In genomic region chr2:167140330-167140729, GRCh38 we compare ENCODE assay signal across 23 cellular contexts.
A peak's percentile ranks its signal among the peaks of the same experiment; 100 is the strongest.
DNase-seq lines count a peak whose midpoint lies in the region; ATAC-seq and TF ChIP-seq lines count a peak whose summit lies in the region.
"Had no signal": no experiment of that assay in that cellular context is flagged by ENCODE, and none has a peak within 500 bp of the region (broad histone marks: within the 10 kb centered on the region; RNA-seq: fewer than 3 reads in every experiment).

No MANE protein-coding gene starts in this region.

- H3K36me3 Mint-ChIP-seq in mesothelial cell of epicardium, result no peaks in the 10 kb centered on the region
- H3K36me3 Mint-ChIP-seq: activated naive CD4-positive, alpha-beta T cell treated with anti-CD3 and anti-CD28 coated beads, Interleukin-2, amount 50 U/mL, for 24 hours; CD8-positive, alpha-beta memory T cell; type B pancreatic cell had no signal

- peak overlapping the region in 1 of 10 donors; percentile 12 for H3K4me3 ChIP-seq in heart right ventricle
- H3K4me3 ChIP-seq in body of pancreas, result no peak overlapping the region
- peak overlapping the region in 1 of 3 donors; percentile 49 for H3K4me3 ChIP-seq in skeletal muscle tissue (ENCODE audit: low read length in 3 of 3)
- no peak overlapping the region for H3K4me3 ChIP-seq in ascending aorta
- H3K4me3 ChIP-seq: Peyer's patch had no signal

- no peaks in the 10 kb centered on the region for H3K36me3 ChIP-seq in heart right ventricle
- H3K36me3 ChIP-seq in body of pancreas (replicated peaks in 1 of 2; ENCODE audit: insufficient read depth in 1 of 2, low read depth in 2 of 2), result no peaks in the 10 kb centered on the region
- no peaks in the 10 kb centered on the region for H3K36me3 ChIP-seq in skeletal muscle tissue (ENCODE audit: control insufficient read depth in 3 of 3, insufficient read depth in 3 of 3, low read length in 3 of 3)
- H3K36me3 ChIP-seq in ascending aorta, result no peaks in the 10 kb centered on the region
- H3K36me3 ChIP-seq: neutrophil, Peyer's patch had no signal

- 56 to 61% methylated on average over 6 of the region's 6 CpGs for WGBS in heart right ventricle, 2 donors
- WGBS in body of pancreas, 2 donors, result 84 to 89% methylated on average over 6 of the region's 6 CpGs

- H3K4me3 Mint-ChIP-seq in mesothelial cell of epicardium, result no peak overlapping the region
- H3K4me3 Mint-ChIP-seq: activated CD8-positive, alpha-beta T cell treated with anti-CD3 and anti-CD28 coated beads for 36 hours; activated naive CD4-positive, alpha-beta T cell treated with anti-CD3 and anti-CD28 coated beads, Interleukin-2, amount 50 U/mL, for 24 hours; B cell; CD8-positive, alpha-beta memory T cell; T-helper 1 cell treated with Interleukin-12 subunit alpha and Interleukin-12 subunit beta and Interleukin-4 antibody, amounts not matched to agents 30 μg/mL and 1 μg/mL, for 36 hours; type B pancreatic cell had no signal

- intact Hi-C loops in heart right ventricle (cut with DNase I), result loop anchor here in 4 of 10 donors (2.0 to 5.0 kb wide), 3 partner anchors 47 to 753 kb away; no protein-coding TSS in a partner anchor
- intact Hi-C loops in left cardiac atrium (cut with DNase I), result no loop called here
- intact Hi-C loops in body of pancreas (cut with DNase I), result no loop called here
- intact Hi-C loops in ascending aorta (cut with DNase I), result loop anchor here (5.0 kb wide), 2 partner anchors 52 to 152 kb away; partner anchors contain the start of gene B3GALT1

- H3K4me1 Mint-ChIP-seq in mesothelial cell of epicardium, result peaks cover 53% of the 10 kb centered on the region
- H3K4me1 Mint-ChIP-seq: activated naive CD4-positive, alpha-beta T cell treated with anti-CD3 and anti-CD28 coated beads, Interleukin-2, amount 50 U/mL, for 24 hours; B cell; CD8-positive, alpha-beta memory T cell had no signal

- TF ChIP-seq POLR2A in body of pancreas (IDR thresholded peaks at IDR 0.05), result no peak

- H3K27ac ChIP-seq in heart right ventricle (peak overlapping the region in 7 of 10 donors; percentile 9 to 85 (median 78)), body of pancreas (peak overlapping the region in 3 of 4 donors; percentile 45 to 65 (median 60)), skeletal muscle tissue (ENCODE audit: low read depth, low read length) (peak overlapping the region; percentile 90), ascending aorta (peak overlapping the region in 1 of 2 donors; percentile 15)
- H3K27ac ChIP-seq: neutrophil, Peyer's patch had no signal

- H3K9me3 ChIP-seq in heart right ventricle (no peaks in the 10 kb centered on the region), body of pancreas (no peaks in the 10 kb centered on the region), skeletal muscle tissue (ENCODE audit: control insufficient read depth in 3 of 3, low read length in 3 of 3) (no peaks in the 10 kb centered on the region), ascending aorta (no peaks in the 10 kb centered on the region)
- H3K9me3 ChIP-seq: neutrophil, Peyer's patch had no signal

- no peaks in the 10 kb centered on the region for H3K27me3 Mint-ChIP-seq in mesothelial cell of epicardium (ENCODE audit: low read depth)
- H3K27me3 Mint-ChIP-seq: activated CD8-positive, alpha-beta T cell treated with anti-CD3 and anti-CD28 coated beads for 36 hours; activated naive CD4-positive, alpha-beta T cell treated with anti-CD3 and anti-CD28 coated beads, Interleukin-2, amount 50 U/mL, for 24 hours; B cell; CD8-positive, alpha-beta memory T cell; type B pancreatic cell had no signal

- TF ChIP-seq CTCF in heart right ventricle (IDR thresholded peaks at IDR 0.05) (no peak), body of pancreas (IDR thresholded peaks at IDR 0.05) (no peak), mesothelial cell of epicardium (IDR thresholded peaks at IDR 0.05; ENCODE audit: unreplicated experiment) (no peak), ascending aorta (IDR thresholded peaks at IDR 0.05) (no peak)

- H3K27me3 ChIP-seq in heart right ventricle (no peaks in the 10 kb centered on the region), body of pancreas (no peaks in the 10 kb centered on the region), skeletal muscle tissue (ENCODE audit: control insufficient read depth in 3 of 3, insufficient read depth in 3 of 3, low read length in 3 of 3) (no peaks in the 10 kb centered on the region), ascending aorta (no peaks in the 10 kb centered on the region)
- H3K27me3 ChIP-seq: neutrophil, Peyer's patch had no signal

- no peaks in the 10 kb centered on the region for H3K9me3 Mint-ChIP-seq in mesothelial cell of epicardium
- H3K9me3 Mint-ChIP-seq: activated CD8-positive, alpha-beta T cell treated with anti-CD3 and anti-CD28 coated beads for 36 hours; activated naive CD4-positive, alpha-beta T cell treated with anti-CD3 and anti-CD28 coated beads, Interleukin-2, amount 50 U/mL, for 24 hours; activated T-helper 2 cell treated with anti-CD3 and anti-CD28 coated beads, Interferon-gamma antibody, Interleukin-2, Interleukin-4, amounts not matched to agents 10 μg/mL and 5 μg/mL and 100 μg/mL, durations not matched to agents 14 hours and 24 hours and 36 hours; T-helper 1 cell treated with Interleukin-12 subunit alpha and Interleukin-12 subunit beta and Interleukin-4 antibody, amounts not matched to agents 30 μg/mL and 1 μg/mL, for 36 hours; type B pancreatic cell had no signal

- DNase-seq in heart right ventricle (no peak), left cardiac atrium (no peak), body of pancreas (no peak), mesothelial cell of epicardium (ENCODE audit: low spot score in 2 of 2, unreplicated experiment in 2 of 2) (no peak), ascending aorta (ENCODE audit: low spot score in 2 of 2) (no peak)
- DNase-seq in stimulated activated CD4-positive, alpha-beta T cell treated with anti-CD3 and anti-CD28 coated beads, Interleukin-4, amount 100 ng/mL, for 4 hours, result no peak
- DNase-seq: activated CD8-positive, alpha-beta T cell treated with anti-CD3 and anti-CD28 coated beads for 36 hours; CD8-positive, alpha-beta memory T cell; NCI-H1694; NCI-H2171; NCI-H524; NK-92 treated with Interleukin-12 subunit alpha and Interleukin-12 subunit beta, amount 100 ng/mL, for 24 hours; Peyer's patch; stimulated activated CD4-positive, alpha-beta T cell treated with anti-CD3 and anti-CD28 coated beads, Interleukin-2, amount 100 ng/mL, for 48 hours; substantia nigra had no signal

- ATAC-seq in heart right ventricle (peak in 4 of 8 donors; percentile 25 to 69 (median 56)), left cardiac atrium (no peak), body of pancreas (no peak), HG03378 (IDR thresholded peaks at IDR 0.05; ENCODE audit: unreplicated experiment) (no peak)
- ATAC-seq: activated CD8-positive, alpha-beta T cell treated with anti-CD3 and anti-CD28 coated beads for 36 hours had no signal

- peak overlapping the region in 2 of 3 donors; percentile 63 to 72 for H3K9ac ChIP-seq in skeletal muscle tissue (ENCODE audit: low read depth in 1 of 3, low read length in 3 of 3)

- H3K27ac Mint-ChIP-seq in mesothelial cell of epicardium, result peak overlapping the region; percentile 94
- H3K27ac Mint-ChIP-seq: activated CD8-positive, alpha-beta T cell treated with anti-CD3 and anti-CD28 coated beads for 36 hours; activated naive CD4-positive, alpha-beta T cell treated with anti-CD3 and anti-CD28 coated beads, Interleukin-2, amount 50 U/mL, for 24 hours; activated T-helper 2 cell treated with anti-CD3 and anti-CD28 coated beads, Interferon-gamma antibody, Interleukin-2, Interleukin-4, amounts not matched to agents 10 μg/mL and 5 μg/mL and 100 μg/mL, durations not matched to agents 14 hours and 24 hours and 36 hours; B cell; CD8-positive, alpha-beta memory T cell; T-helper 1 cell treated with Interleukin-12 subunit alpha and Interleukin-12 subunit beta and Interleukin-4 antibody, amounts not matched to agents 30 μg/mL and 1 μg/mL, for 36 hours; type B pancreatic cell had no signal

- H3K4me1 ChIP-seq in heart right ventricle (peaks cover 0 to 20% (median 5%) of the 10 kb centered on the region in 9 donors), body of pancreas (no peaks in the 10 kb centered on the region), skeletal muscle tissue (ENCODE audit: control insufficient read depth in 3 of 3, insufficient read depth in 3 of 3, low read length in 3 of 3) (peaks cover 2 to 16% (median 10%) of the 10 kb centered on the region in 3 donors), ascending aorta (no peaks in the 10 kb centered on the region)
- H3K4me1 ChIP-seq: Peyer's patch had no signal
